ENCODE assay signal across 12 cellular contexts in the genomic region with DNA sequence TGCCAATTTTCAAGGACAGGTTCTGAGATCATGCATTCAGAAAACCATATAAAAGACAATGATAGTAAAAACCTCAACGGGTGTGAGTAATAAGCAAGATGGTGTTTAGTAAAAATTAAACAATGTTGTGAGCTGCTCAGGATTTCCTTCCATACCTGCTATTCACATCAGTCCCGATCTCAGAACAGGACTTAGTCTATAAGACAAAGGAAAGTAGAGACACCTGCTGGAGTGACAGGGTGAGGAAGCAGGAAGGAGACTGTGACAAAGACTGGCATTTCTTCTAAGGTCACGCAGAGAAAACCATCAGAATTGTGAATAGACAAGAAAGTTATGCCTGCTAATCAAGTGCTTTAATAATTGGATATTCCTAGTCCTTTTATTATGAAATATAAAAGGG.
DNase-seq lines count a peak whose midpoint lies in the region; ATAC-seq and TF ChIP-seq lines count a peak whose summit lies in the region.
"Had no signal": no experiment of that assay in that cellular context is flagged by ENCODE, and none has a peak within 500 bp of the region (broad histone marks: within the 10 kb centered on the region; RNA-seq: fewer than 3 reads in every experiment).

No MANE protein-coding gene starts in this region.

- WGBS in GM23248 (ENCODE audit: low coverage in 1 of 2, low lambda C conversion rate in 2 of 2, missing lambda C conversion rate in 2 of 2), 2 experiments = 14 to 15% methylated on average over 3 of the region's 3 CpGs

- no peak for DNase-seq in GM06990 (ENCODE audit: extremely low read depth, insufficient read length)
- DNase-seq in HPDE6-E6E7 (ENCODE audit: extremely low spot score) = peak; percentile 28
- DNase-seq in RKO (ENCODE audit: low spot score) = peak; percentile 25
- peak; percentile 1 for DNase-seq in iris pigment epithelial cell (ENCODE audit: low read depth)
- DNase-seq in Kasumi-1 (lab: John Stamatoyannopoulos, UW) = no peak
- no peak for DNase-seq in hepatic stellate cell (ENCODE audit: low spot score)
- DNase-seq in GM23248 = no peak
- DNase-seq in gastrocnemius medialis = no peak
- DNase-seq: GOT3, T-helper 1 cell had no signal

- H3K36me3 ChIP-seq in GM06990 (ENCODE audit: control insufficient read depth, insufficient read depth, low read length) (no peaks in the 10 kb centered on the region), GM23248 (ENCODE audit: low read depth) (no peaks in the 10 kb centered on the region), gastrocnemius medialis (no peaks in the 10 kb centered on the region)
- H3K36me3 ChIP-seq: esophagus muscularis mucosa, suprapubic skin had no signal

- H3K27ac ChIP-seq in GM23248 (no peak overlapping the region), gastrocnemius medialis (no peak overlapping the region)
- H3K27ac ChIP-seq: esophagus muscularis mucosa, suprapubic skin had no signal

- no peaks in the 10 kb centered on the region for H3K4me1 ChIP-seq in GM23248 (ENCODE audit: insufficient read depth)
- no peaks in the 10 kb centered on the region for H3K4me1 ChIP-seq in gastrocnemius medialis
- H3K4me1 ChIP-seq: esophagus muscularis mucosa, suprapubic skin had no signal

- H3K9me3 ChIP-seq in GM23248 (ENCODE audit: low read depth) (no peaks in the 10 kb centered on the region), gastrocnemius medialis (no peaks in the 10 kb centered on the region)
- H3K9me3 ChIP-seq: esophagus muscularis mucosa, suprapubic skin had no signal

- no peaks in the 10 kb centered on the region for H3K9me2 ChIP-seq in GM23248 (ENCODE audit: insufficient read depth)

- in situ Hi-C loops in GM23248 (cut with MboI) = no loop called here
- in situ Hi-C loops in gastrocnemius medialis (cut with MboI; ENCODE audit: low sequenced_read_pairs in 4 of 4) = no loop called here

- H3K4me2 ChIP-seq in GM23248 (ENCODE audit: unreplicated experiment) = no peak overlapping the region

- no peaks in the 10 kb centered on the region for H3F3A ChIP-seq in GM23248 (ENCODE audit: insufficient read depth)

- no peaks in the 10 kb centered on the region for H3K27me3 ChIP-seq in GM06990 (replicated peaks; ENCODE audit: control insufficient read depth, insufficient read depth, low read length)
- H3K27me3 ChIP-seq in GM23248 (replicated peaks; ENCODE audit: insufficient read depth) = no peaks in the 10 kb centered on the region
- H3K27me3 ChIP-seq in gastrocnemius medialis = no peaks in the 10 kb centered on the region
- H3K27me3 ChIP-seq: esophagus muscularis mucosa, suprapubic skin had no signal

- TF ChIP-seq POLR2A in gastrocnemius medialis (IDR thresholded peaks at IDR 0.05) = no peak

- peak; percentile 31 for TF ChIP-seq CTCF in GM06990 (IDR thresholded peaks at IDR 0.05; ENCODE audit: insufficient read depth, low read length, poor library complexity, severe bottlenecking)
- TF ChIP-seq CTCF in gastrocnemius medialis (IDR thresholded peaks at IDR 0.05 in 4 of 5, conservative IDR thresholded peaks at IDR 0.05 in 1 of 5) = no peak

- no peaks in the 10 kb centered on the region for H4K20me1 ChIP-seq in GM23248 (ENCODE audit: insufficient read depth)

- H2AFZ ChIP-seq in GM23248 = no peak overlapping the region

- ATAC-seq in gastrocnemius medialis = no peak

- no peak overlapping the region for H3K9ac ChIP-seq in GM23248

- H3K79me2 ChIP-seq in GM23248 (ENCODE audit: insufficient read depth) = no peaks in the 10 kb centered on the region

- H3K4me3 ChIP-seq in GM06990 (replicated peaks; ENCODE audit: low read depth, low read length) (no peak overlapping the region), GM23248 (no peak overlapping the region), gastrocnemius medialis (no peak overlapping the region)
- H3K4me3 ChIP-seq: esophagus muscularis mucosa, suprapubic skin had no signal

- intact Hi-C loops in gastrocnemius medialis (cut with DNase I; ENCODE audit: low total_unique reads) = no loop called here

Comparison
In these comparisons a context has a peak if more than half of its experiments do, and no peak if none do; other contexts are left out.
1. DNase-seq: peak in HPDE6-E6E7 (single experiment), RKO (single experiment) and iris pigment epithelial cell (single experiment); none in GM06990 (single experiment), Kasumi-1 (0 of 2), hepatic stellate cell (single experiment), GM23248 (single experiment) and gastrocnemius medialis (0 of 2).